8 cellular contexts compared by ENCODE assay signal in the genomic region with DNA sequence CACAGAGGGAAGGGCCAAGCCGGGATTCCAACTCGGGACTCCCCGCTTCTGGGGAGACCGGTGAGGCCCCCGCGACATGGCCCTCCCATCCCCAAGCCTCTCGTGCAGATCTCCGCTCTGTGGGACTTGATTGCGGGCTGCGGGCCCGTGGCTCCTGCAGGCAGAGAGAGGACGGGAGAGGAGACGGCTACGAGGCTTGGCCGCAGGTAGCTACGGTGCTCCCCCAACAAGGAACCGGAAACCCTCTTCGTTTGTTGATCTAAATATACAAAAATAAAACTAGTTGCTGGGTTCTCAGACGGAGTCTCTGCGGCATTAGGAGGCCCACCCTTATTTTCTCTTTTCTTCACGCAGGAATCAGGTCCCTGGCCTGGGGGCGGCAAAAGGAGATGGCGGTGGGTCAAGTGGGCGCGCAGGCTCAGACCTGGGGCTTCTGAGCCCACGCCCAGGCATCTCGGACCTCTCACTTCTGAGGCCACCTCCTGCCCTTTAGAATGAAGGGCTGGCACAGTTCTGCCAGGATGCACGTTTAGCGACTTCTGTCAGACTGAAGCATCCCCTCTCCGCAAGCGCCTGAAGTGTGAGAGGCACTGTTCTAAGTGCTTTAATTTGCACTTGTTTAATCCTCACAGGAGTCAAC. TPM values are rescaled to one million over a fixed set of nuclear protein-coding genes. Genes with fewer than 3 reads are reported as not detected.
DNase-seq lines count a peak whose midpoint lies in the region; ATAC-seq and TF ChIP-seq lines count a peak whose summit lies in the region.

No MANE protein-coding gene starts in this region.

- H3K4me3 Mint-ChIP-seq in endodermal cell, result peak overlapping the region; percentile 72
- peak overlapping the region; percentile 90 for H3K4me3 Mint-ChIP-seq in natural killer cell treated with Interleukin-12 subunit alpha and Interleukin-12 subunit beta and Interleukin-15 and Interleukin-18, amount 100 ng/mL, for 72 hours

- peak overlapping the region; percentile 78 for H3K27ac Mint-ChIP-seq in endodermal cell
- H3K27ac Mint-ChIP-seq in natural killer cell treated with Interleukin-12 subunit alpha and Interleukin-12 subunit beta and Interleukin-15 and Interleukin-18, amount 100 ng/mL, for 72 hours, result peak overlapping the region in 1 of 2 donors; percentile 50

- no peaks in the 10 kb centered on the region for H3K9me3 ChIP-seq in endodermal cell (ENCODE audit: control insufficient read depth, low read length)

- H3K27me3 ChIP-seq in endodermal cell (ENCODE audit: control insufficient read depth, insufficient read depth, low read length, poor library complexity, severe bottlenecking), result peaks cover 56% of the 10 kb centered on the region

- CTCF ChIA-PET in AG04449 (lab: Yijun Ruan, JAX), result interaction anchor here (1.1 to 4.1 kb wide), 5 partner anchors 11 to 200 kb away, joined by 3 to 20 read pairs (median 12); partner anchors contain the start of gene GNB5

- DNase-seq in AG04449 (ENCODE audit: low read depth, low spot score) (no peak), GM19238 (ENCODE audit: insufficient read length, low spot score) (peak; percentile 51), endodermal cell (peak; percentile 64), SW480 (ENCODE audit: low spot score) (no peak), hepatic stellate cell (ENCODE audit: low spot score) (no peak)
- peak in 3 of 4 experiments; percentile 31 to 35 (median 33) for DNase-seq in activated CD4-positive, CD25-positive, alpha-beta regulatory T cell (lab: John Stamatoyannopoulos, UW)
- DNase-seq in natural killer cell treated with Interleukin-12 subunit alpha and Interleukin-12 subunit beta and Interleukin-15 and Interleukin-18, amount 100 ng/mL, for 72 hours (ENCODE audit: low spot score), result no peak

- no peaks in the 10 kb centered on the region for H3K36me3 ChIP-seq in endodermal cell (ENCODE audit: control insufficient read depth, insufficient read depth, low read length)

- WGBS in endodermal cell (ENCODE audit: insufficient coverage in 1 of 2, insufficient read length in 1 of 2), 2 experiments, result 13 to 27% methylated on average over 12 to 31 of the region's 31 CpGs

- H3K4me1 ChIP-seq in endodermal cell (ENCODE audit: control insufficient read depth, insufficient read depth, low read length), result no peaks in the 10 kb centered on the region

- TF ChIP-seq CTCF in AG04449 (IDR thresholded peaks at IDR 0.05; ENCODE audit: insufficient read depth, low read length, missing control alignments) (no peak), endodermal cell (conservative IDR thresholded peaks at IDR 0.05) (no peak)

- no peaks in the 10 kb centered on the region for H3K9me3 Mint-ChIP-seq in endodermal cell
- H3K9me3 Mint-ChIP-seq in natural killer cell treated with Interleukin-12 subunit alpha and Interleukin-12 subunit beta and Interleukin-15 and Interleukin-18, amount 100 ng/mL, for 72 hours, result no peaks in the 10 kb centered on the region

- POLR2A ChIA-PET in AG04449 (lab: Yijun Ruan, JAX), result interaction anchor here (0.6 kb wide), 1 partner anchor 86 kb away, joined by 3 read pairs; no protein-coding TSS in a partner anchor

- ATAC-seq in HG03175 (IDR thresholded peaks at IDR 0.05; ENCODE audit: unreplicated experiment), result peak; percentile 39
- ATAC-seq in natural killer cell treated with Interleukin-12 subunit alpha and Interleukin-12 subunit beta and Interleukin-15 and Interleukin-18, amount 100 ng/mL, for 72 hours, result peak; percentile 0 to 11

- H3K4me3 ChIP-seq in AG04449 (ENCODE audit: low read depth, low read length) (peak overlapping the region; percentile 92), endodermal cell (ENCODE audit: low read length) (peak overlapping the region; percentile 95)

- peaks cover 7% of the 10 kb centered on the region for H3K4me1 Mint-ChIP-seq in endodermal cell
- peaks cover 14 to 17% of the 10 kb centered on the region in 2 donors for H3K4me1 Mint-ChIP-seq in natural killer cell treated with Interleukin-12 subunit alpha and Interleukin-12 subunit beta and Interleukin-15 and Interleukin-18, amount 100 ng/mL, for 72 hours (ENCODE audit: low read depth in 2 of 2)

- no peaks in the 10 kb centered on the region for H3K36me3 Mint-ChIP-seq in endodermal cell (ENCODE audit: low read depth)
- no peaks in the 10 kb centered on the region for H3K36me3 Mint-ChIP-seq in natural killer cell treated with Interleukin-12 subunit alpha and Interleukin-12 subunit beta and Interleukin-15 and Interleukin-18, amount 100 ng/mL, for 72 hours

- H3K27me3 Mint-ChIP-seq in endodermal cell (ENCODE audit: insufficient read depth), result peaks cover 54% of the 10 kb centered on the region
- H3K27me3 Mint-ChIP-seq in natural killer cell treated with Interleukin-12 subunit alpha and Interleukin-12 subunit beta and Interleukin-15 and Interleukin-18, amount 100 ng/mL, for 72 hours, result no peaks in the 10 kb centered on the region

- H3K27ac ChIP-seq in endodermal cell (ENCODE audit: low read depth, low read length), result no peak overlapping the region

- H3K9ac ChIP-seq in endodermal cell (ENCODE audit: extremely low read depth, low read length, poor library complexity, severe bottlenecking), result no peak overlapping the region

RNA-seq across cellular contexts. Expression of gene GNB5, which starts 10.9 kb away (rescaled TPM):
- total RNA-seq in endodermal cell, result 10 to 100 TPM; 19.1 to 20.7 TPM
- 18.2 TPM for polyA plus RNA-seq in endodermal cell (2013, experiment 1 of 2)
- polyA plus RNA-seq in endodermal cell (2013, experiment 2 of 2), result 15.7 TPM
- 10 to 100 TPM in 1 of 2 donors, 1 to 10 TPM in 1; 7.1 to 11.2 TPM for total RNA-seq in natural killer cell treated with Interleukin-12 subunit alpha and Interleukin-12 subunit beta and Interleukin-15 and Interleukin-18, amount 100 ng/mL, for 72 hours

Comparison
In these comparisons a context has a peak if more than half of its experiments do, and no peak if none do; other contexts are left out.
1. DNase-seq: peak in GM19238 (single experiment), activated CD4-positive, CD25-positive, alpha-beta regulatory T cell (3 of 4) and endodermal cell (single experiment); none in AG04449 (single experiment), natural killer cell treated with Interleukin-12 subunit alpha and Interleukin-12 subunit beta and Interleukin-15 and Interleukin-18, amount 100 ng/mL, for 72 hours (single experiment), SW480 (single experiment) and hepatic stellate cell (single experiment).